1 cellular context compared by ENCODE assay signal in the genomic region with DNA sequence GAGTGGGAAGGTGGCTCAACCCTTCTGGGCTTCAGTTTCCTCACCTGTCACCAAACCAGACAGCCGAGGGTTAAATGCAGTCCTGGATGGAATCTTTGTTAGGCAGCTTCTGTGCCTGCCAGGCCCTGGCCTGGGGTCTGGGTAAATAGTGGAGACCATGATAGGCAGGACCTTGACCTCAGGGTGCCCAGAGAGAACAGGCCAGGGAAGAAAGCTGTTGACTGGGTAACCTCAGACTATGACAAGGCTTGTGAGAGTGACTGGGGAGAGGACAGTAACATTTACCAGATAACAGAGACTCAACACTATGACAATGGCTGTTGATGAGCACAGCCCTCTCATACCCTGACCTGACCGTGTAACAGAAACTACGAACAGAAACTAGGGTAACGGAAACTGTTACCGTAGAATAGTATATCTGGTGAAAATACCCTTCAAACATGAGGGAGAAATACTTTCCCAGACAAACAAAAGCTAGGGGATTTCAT.
A peak's percentile ranks its signal among the peaks of the same experiment; 100 is the strongest.
TF ChIP-seq lines count a peak whose summit lies in the region.

No MANE protein-coding gene starts in this region.

TF ChIP-seq in GM12878, 131 proteins besides CTCF, POLR2A, EP300 and RAD21 (continued from another document and continues in another):
- TF ChIP-seq ZBTB4 (CRISPR knock-in tag; IDR thresholded peaks at IDR 0.05) (no peak), CHD1 (IDR thresholded peaks at IDR 0.05; ENCODE audit: low read depth, low read length) (no peak), POLR2AphosphoS5 (IDR thresholded peaks at IDR 0.05; ENCODE audit: low read length) (peak; percentile 45; the same call in 1 of the 2 replicates), REST (IDR thresholded peaks at IDR 0.05; ENCODE audit: low read depth, low read length) (no peak), KDM1A (IDR thresholded peaks at IDR 0.05; ENCODE audit: borderline replicate concordance) (no peak), CREM (IDR thresholded peaks at IDR 0.05; ENCODE audit: low read depth) (peak; percentile 63; the same call in 1 of the 2 replicates), SMARCA5 (IDR thresholded peaks at IDR 0.05) (peak; percentile 88), HDGF (IDR thresholded peaks at IDR 0.05) (no peak), POLR2AphosphoS2 (IDR thresholded peaks at IDR 0.05; ENCODE audit: low read depth, low read length) (no peak), RUNX3 (IDR thresholded peaks at IDR 0.05; ENCODE audit: low read length) (peak; percentile 51; the same call in 1 of the 2 replicates), PRDM15 (CRISPR knock-in tag; IDR thresholded peaks at IDR 0.05) (no peak), MTA3 (IDR thresholded peaks at IDR 0.05; ENCODE audit: borderline replicate concordance, low read length) (no peak), E4F1 (IDR thresholded peaks at IDR 0.05; ENCODE audit: borderline replicate concordance, partially characterized antibody) (no peak), JUND (IDR thresholded peaks at IDR 0.05; ENCODE audit: low read depth, low read length) (no peak), SUZ12 (IDR thresholded peaks at IDR 0.05; ENCODE audit: unreplicated experiment) (no peak), FOXK2 (IDR thresholded peaks at IDR 0.05) (no peak), CREB1 (IDR thresholded peaks at IDR 0.05; ENCODE audit: low read depth) (peak; percentile 45; the same call in 1 of the 2 replicates), BHLHE40 (IDR thresholded peaks at IDR 0.05; ENCODE audit: borderline replicate concordance in 1 of 2, low read depth in 2 of 2, low read length in 1 of 2) (no peak), NFXL1 (IDR thresholded peaks at IDR 0.05; ENCODE audit: borderline replicate concordance) (no peak), BACH1 (IDR thresholded peaks at IDR 0.05; ENCODE audit: borderline replicate concordance) (0 out of 2 replicates have a peak, but pooled peaks have one; percentile 32), SMC3 (IDR thresholded peaks at IDR 0.05; ENCODE audit: borderline replicate concordance, low read length) (no peak), SMAD5 (IDR thresholded peaks at IDR 0.05; ENCODE audit: low read depth) (no peak), PAX5 (IDR thresholded peaks at IDR 0.05; ENCODE audit: borderline replicate concordance, low read depth, low read length) (0 out of 2 replicates have a peak, but pooled peaks have one; percentile 33)
- TF ChIP-seq, protein P1, sequence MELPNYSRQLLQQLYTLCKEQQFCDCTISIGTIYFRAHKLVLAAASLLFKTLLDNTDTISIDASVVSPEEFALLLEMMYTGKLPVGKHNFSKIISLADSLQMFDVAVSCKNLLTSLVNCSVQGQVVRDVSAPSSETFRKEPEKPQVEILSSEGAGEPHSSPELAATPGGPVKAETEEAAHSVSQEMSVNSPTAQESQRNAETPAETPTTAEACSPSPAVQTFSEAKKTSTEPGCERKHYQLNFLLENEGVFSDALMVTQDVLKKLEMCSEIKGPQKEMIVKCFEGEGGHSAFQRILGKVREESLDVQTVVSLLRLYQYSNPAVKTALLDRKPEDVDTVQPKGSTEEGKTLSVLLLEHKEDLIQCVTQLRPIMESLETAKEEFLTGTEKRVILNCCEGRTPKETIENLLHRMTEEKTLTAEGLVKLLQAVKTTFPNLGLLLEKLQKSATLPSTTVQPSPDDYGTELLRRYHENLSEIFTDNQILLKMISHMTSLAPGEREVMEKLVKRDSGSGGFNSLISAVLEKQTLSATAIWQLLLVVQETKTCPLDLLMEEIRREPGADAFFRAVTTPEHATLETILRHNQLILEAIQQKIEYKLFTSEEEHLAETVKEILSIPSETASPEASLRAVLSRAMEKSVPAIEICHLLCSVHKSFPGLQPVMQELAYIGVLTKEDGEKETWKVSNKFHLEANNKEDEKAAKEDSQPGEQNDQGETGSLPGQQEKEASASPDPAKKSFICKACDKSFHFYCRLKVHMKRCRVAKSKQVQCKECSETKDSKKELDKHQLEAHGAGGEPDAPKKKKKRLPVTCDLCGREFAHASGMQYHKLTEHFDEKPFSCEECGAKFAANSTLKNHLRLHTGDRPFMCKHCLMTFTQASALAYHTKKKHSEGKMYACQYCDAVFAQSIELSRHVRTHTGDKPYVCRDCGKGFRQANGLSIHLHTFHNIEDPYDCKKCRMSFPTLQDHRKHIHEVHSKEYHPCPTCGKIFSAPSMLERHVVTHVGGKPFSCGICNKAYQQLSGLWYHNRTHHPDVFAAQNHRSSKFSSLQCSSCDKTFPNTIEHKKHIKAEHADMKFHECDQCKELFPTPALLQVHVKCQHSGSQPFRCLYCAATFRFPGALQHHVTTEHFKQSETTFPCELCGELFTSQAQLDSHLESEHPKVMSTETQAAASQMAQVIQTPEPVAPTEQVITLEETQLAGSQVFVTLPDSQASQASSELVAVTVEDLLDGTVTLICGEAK (IDR thresholded peaks at IDR 0.05; ENCODE audit: borderline replicate concordance) = no peak
- TF ChIP-seq, protein P2, sequence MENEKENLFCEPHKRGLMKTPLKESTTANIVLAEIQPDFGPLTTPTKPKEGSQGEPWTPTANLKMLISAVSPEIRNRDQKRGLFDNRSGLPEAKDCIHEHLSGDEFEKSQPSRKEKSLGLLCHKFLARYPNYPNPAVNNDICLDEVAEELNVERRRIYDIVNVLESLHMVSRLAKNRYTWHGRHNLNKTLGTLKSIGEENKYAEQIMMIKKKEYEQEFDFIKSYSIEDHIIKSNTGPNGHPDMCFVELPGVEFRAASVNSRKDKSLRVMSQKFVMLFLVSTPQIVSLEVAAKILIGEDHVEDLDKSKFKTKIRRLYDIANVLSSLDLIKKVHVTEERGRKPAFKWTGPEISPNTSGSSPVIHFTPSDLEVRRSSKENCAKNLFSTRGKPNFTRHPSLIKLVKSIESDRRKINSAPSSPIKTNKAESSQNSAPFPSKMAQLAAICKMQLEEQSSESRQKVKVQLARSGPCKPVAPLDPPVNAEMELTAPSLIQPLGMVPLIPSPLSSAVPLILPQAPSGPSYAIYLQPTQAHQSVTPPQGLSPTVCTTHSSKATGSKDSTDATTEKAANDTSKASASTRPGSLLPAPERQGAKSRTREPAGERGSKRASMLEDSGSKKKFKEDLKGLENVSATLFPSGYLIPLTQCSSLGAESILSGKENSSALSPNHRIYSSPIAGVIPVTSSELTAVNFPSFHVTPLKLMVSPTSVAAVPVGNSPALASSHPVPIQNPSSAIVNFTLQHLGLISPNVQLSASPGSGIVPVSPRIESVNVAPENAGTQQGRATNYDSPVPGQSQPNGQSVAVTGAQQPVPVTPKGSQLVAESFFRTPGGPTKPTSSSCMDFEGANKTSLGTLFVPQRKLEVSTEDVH (IDR thresholded peaks at IDR 0.05; ENCODE audit: low read depth, partially characterized antibody) = no peak
- TF ChIP-seq, protein P3, sequence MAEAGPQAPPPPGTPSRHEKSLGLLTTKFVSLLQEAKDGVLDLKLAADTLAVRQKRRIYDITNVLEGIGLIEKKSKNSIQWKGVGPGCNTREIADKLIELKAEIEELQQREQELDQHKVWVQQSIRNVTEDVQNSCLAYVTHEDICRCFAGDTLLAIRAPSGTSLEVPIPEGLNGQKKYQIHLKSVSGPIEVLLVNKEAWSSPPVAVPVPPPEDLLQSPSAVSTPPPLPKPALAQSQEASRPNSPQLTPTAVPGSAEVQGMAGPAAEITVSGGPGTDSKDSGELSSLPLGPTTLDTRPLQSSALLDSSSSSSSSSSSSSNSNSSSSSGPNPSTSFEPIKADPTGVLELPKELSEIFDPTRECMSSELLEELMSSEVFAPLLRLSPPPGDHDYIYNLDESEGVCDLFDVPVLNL (IDR thresholded peaks at IDR 0.05; ENCODE audit: low read depth, low read length) = no peak
- TF ChIP-seq, protein P4, sequence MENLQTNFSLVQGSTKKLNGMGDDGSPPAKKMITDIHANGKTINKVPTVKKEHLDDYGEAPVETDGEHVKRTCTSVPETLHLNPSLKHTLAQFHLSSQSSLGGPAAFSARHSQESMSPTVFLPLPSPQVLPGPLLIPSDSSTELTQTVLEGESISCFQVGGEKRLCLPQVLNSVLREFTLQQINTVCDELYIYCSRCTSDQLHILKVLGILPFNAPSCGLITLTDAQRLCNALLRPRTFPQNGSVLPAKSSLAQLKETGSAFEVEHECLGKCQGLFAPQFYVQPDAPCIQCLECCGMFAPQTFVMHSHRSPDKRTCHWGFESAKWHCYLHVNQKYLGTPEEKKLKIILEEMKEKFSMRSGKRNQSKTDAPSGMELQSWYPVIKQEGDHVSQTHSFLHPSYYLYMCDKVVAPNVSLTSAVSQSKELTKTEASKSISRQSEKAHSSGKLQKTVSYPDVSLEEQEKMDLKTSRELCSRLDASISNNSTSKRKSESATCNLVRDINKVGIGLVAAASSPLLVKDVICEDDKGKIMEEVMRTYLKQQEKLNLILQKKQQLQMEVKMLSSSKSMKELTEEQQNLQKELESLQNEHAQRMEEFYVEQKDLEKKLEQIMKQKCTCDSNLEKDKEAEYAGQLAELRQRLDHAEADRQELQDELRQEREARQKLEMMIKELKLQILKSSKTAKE (IDR thresholded peaks at IDR 0.05; ENCODE audit: low read depth, poor library complexity, severe bottlenecking) = peak; percentile 38
